ENCODE assay signal across 1 cellular context in genomic region chr16:20806168-20807050, GRCh38.
TF ChIP-seq lines count a peak whose summit lies in the region.

TSS of gene ERI2 (minus strand) at chr16:20806472. CDS start at chr16:20806430, 42 bp downstream.
TSS of gene REXO5 (plus strand) at chr16:20806527. CDS start at chr16:20806954, 427 bp downstream.

TF ChIP-seq in HepG2, 621 proteins besides CTCF, POLR2A, EP300 and RAD21 (continued from another document and continues in another):
- TF ChIP-seq BRF2 (CRISPR knock-in tag; IDR thresholded peaks at IDR 0.05) = peak; percentile 100
- TF ChIP-seq ZNF839 (CRISPR knock-in tag; IDR thresholded peaks at IDR 0.05; ENCODE audit: borderline replicate concordance) = peak; percentile 98
- peak; percentile 65; the same call in 1 of the 2 replicates for TF ChIP-seq ZFP37 (CRISPR knock-in tag; IDR thresholded peaks at IDR 0.05; ENCODE audit: borderline replicate concordance)
- TF ChIP-seq ZNF558 (CRISPR knock-in tag; IDR thresholded peaks at IDR 0.05; ENCODE audit: borderline replicate concordance) = peak; percentile 88; the same call in 1 of the 2 replicates
- TF ChIP-seq NAIF1 (CRISPR knock-in tag; IDR thresholded peaks at IDR 0.05; ENCODE audit: borderline replicate concordance) = peak; percentile 83
- peak; percentile 70; the same call in 1 of the 2 replicates for TF ChIP-seq SNAI1 (CRISPR knock-in tag; IDR thresholded peaks at IDR 0.05; ENCODE audit: borderline replicate concordance)
- TF ChIP-seq HES4 (CRISPR knock-in tag; IDR thresholded peaks at IDR 0.05; ENCODE audit: borderline replicate concordance) = peak; percentile 98
- TF ChIP-seq ZFP41 (CRISPR knock-in tag; IDR thresholded peaks at IDR 0.05; ENCODE audit: borderline replicate concordance) = peak; percentile 91
- TF ChIP-seq PHB2 (IDR thresholded peaks at IDR 0.05; ENCODE audit: partially characterized antibody) = no peak
- TF ChIP-seq HIVEP1 (CRISPR knock-in tag; IDR thresholded peaks at IDR 0.05) = peak; percentile 85; the same call in 1 of the 2 replicates
- no peak for TF ChIP-seq HNRNPUL1 (IDR thresholded peaks at IDR 0.05; ENCODE audit: low read depth, low read length)
- peak; percentile 99 for TF ChIP-seq REL (CRISPR knock-in tag; conservative IDR thresholded peaks at IDR 0.05)
- peak; percentile 94 for TF ChIP-seq MAX (IDR thresholded peaks at IDR 0.05)
- TF ChIP-seq KIAA2018 (CRISPR knock-in tag; IDR thresholded peaks at IDR 0.05; ENCODE audit: borderline replicate concordance) = peak; percentile 99
- TF ChIP-seq ZBTB34 (CRISPR knock-in tag; IDR thresholded peaks at IDR 0.05) = peak; percentile 97
- peak; percentile 86; the same call in 1 of the 2 replicates for TF ChIP-seq GPN1 (CRISPR knock-in tag; IDR thresholded peaks at IDR 0.05; ENCODE audit: borderline replicate concordance)
- TF ChIP-seq ZNF160 (CRISPR knock-in tag; IDR thresholded peaks at IDR 0.05) = peak; percentile 96
- peak; percentile 61 for TF ChIP-seq DZIP1 (CRISPR knock-in tag; IDR thresholded peaks at IDR 0.05)
- peak; percentile 92; the same call in 1 of the 2 replicates for TF ChIP-seq KLF6 (CRISPR knock-in tag; IDR thresholded peaks at IDR 0.05)
- TF ChIP-seq ZEB1 (IDR thresholded peaks at IDR 0.05; ENCODE audit: insufficient replicate concordance, low read depth) = no peak
- TF ChIP-seq ZNF713 (CRISPR knock-in tag; IDR thresholded peaks at IDR 0.05) = peak; percentile 98
- peak; percentile 93 for TF ChIP-seq ZSCAN9 (CRISPR knock-in tag; IDR thresholded peaks at IDR 0.05; ENCODE audit: borderline replicate concordance)
- peak; percentile 80 for TF ChIP-seq NRL (CRISPR knock-in tag; IDR thresholded peaks at IDR 0.05; ENCODE audit: borderline replicate concordance)
- TF ChIP-seq ZNF549 (CRISPR knock-in tag; IDR thresholded peaks at IDR 0.05) = peak; percentile 16; the same call in 1 of the 2 replicates
- TF ChIP-seq SMYD3 (CRISPR knock-in tag; IDR thresholded peaks at IDR 0.05) = peak; percentile 99
- peak; percentile 97 for TF ChIP-seq ZNF724P (CRISPR knock-in tag; IDR thresholded peaks at IDR 0.05; ENCODE audit: borderline replicate concordance)
- TF ChIP-seq ZNF10 (CRISPR knock-in tag; IDR thresholded peaks at IDR 0.05; ENCODE audit: borderline replicate concordance, low read depth) = no peak
- no peak for TF ChIP-seq ARNT (IDR thresholded peaks at IDR 0.05)
- peak; percentile 97 for TF ChIP-seq HNRNPL (IDR thresholded peaks at IDR 0.05; ENCODE audit: low read depth, low read length)
- TF ChIP-seq HNRNPLL (IDR thresholded peaks at IDR 0.05; ENCODE audit: low read depth, low read length, poor library complexity, severe bottlenecking) = peak; percentile 84
- peak; percentile 83; the same call in 1 of the 2 replicates for TF ChIP-seq ZNF510 (CRISPR knock-in tag; IDR thresholded peaks at IDR 0.05; ENCODE audit: low read depth)
- peak; percentile 94 for TF ChIP-seq YEATS2 (CRISPR knock-in tag; IDR thresholded peaks at IDR 0.05; ENCODE audit: borderline replicate concordance)
- no peak; the same call in 1 of the 2 replicates for TF ChIP-seq ZUFSP (CRISPR knock-in tag; IDR thresholded peaks at IDR 0.05; ENCODE audit: borderline replicate concordance)
- no peak; the same call in 1 of the 2 replicates for TF ChIP-seq NCOR1 (IDR thresholded peaks at IDR 0.05; ENCODE audit: borderline replicate concordance, low read length)
- peak; percentile 98 for TF ChIP-seq IKZF4 (CRISPR knock-in tag; IDR thresholded peaks at IDR 0.05; ENCODE audit: borderline replicate concordance, low read depth, not compliant biosample characterization)
- peak; percentile 93; the same call in 1 of the 2 replicates for TF ChIP-seq ZNF335 (CRISPR knock-in tag; IDR thresholded peaks at IDR 0.05)
- TF ChIP-seq ZFP90 (CRISPR knock-in tag; IDR thresholded peaks at IDR 0.05; ENCODE audit: borderline replicate concordance) = peak; percentile 97
- TF ChIP-seq RARG (CRISPR knock-in tag; IDR thresholded peaks at IDR 0.05; ENCODE audit: low read depth) = peak; percentile 19; the same call in 1 of the 2 replicates
- TF ChIP-seq HMG20B (CRISPR knock-in tag; conservative IDR thresholded peaks at IDR 0.05) = peak; percentile 42; the same call in 1 of the 2 replicates
- TF ChIP-seq MAF1 (CRISPR knock-in tag; IDR thresholded peaks at IDR 0.05; ENCODE audit: borderline replicate concordance) = peak; percentile 75; the same call in 1 of the 2 replicates
- TF ChIP-seq MEIS2 (CRISPR knock-in tag; IDR thresholded peaks at IDR 0.05) = no peak
- TF ChIP-seq TEF (CRISPR knock-in tag; IDR thresholded peaks at IDR 0.05) = peak; percentile 79
- peak; percentile 54; the same call in 1 of the 2 replicates for TF ChIP-seq ZNF362 (CRISPR knock-in tag; IDR thresholded peaks at IDR 0.05; ENCODE audit: borderline replicate concordance)
